Comparison of ENCODE assay signal across 8 cellular contexts in the genomic region with DNA sequence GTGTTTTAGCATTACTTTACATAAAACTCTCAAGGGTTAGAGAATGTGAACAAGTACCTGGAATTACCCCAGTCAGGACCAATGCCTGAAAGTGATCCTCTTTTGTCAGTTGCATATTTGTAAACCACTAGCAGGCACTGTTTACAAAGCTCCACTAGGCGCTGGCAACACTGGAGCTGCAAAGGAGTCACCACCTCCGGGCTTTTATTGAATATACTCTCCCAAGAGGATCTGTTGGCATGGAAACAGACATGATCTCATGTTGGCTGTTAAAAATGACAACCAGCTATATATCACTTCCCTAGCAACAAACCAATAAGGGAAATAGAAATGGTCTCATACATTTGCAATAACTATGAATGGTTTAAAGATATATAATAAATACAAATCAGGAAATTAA.
DNase-seq lines count a peak whose midpoint lies in the region; ATAC-seq and TF ChIP-seq lines count a peak whose summit lies in the region.

No MANE protein-coding gene starts in this region.

- DNase-seq in AG09319 (ENCODE audit: extremely low read depth, low read depth): no peak
- DNase-seq in HCT116 (ENCODE audit: low read depth, low spot score): peak; percentile 24
- peak; percentile 2 for DNase-seq in OCI-LY7 (ENCODE audit: low spot score)
- DNase-seq in foreskin fibroblast: peak; percentile 36 to 63
- DNase-seq in stimulated activated CD4-positive, alpha-beta T cell treated with anti-CD3 and anti-CD28 coated beads, Interleukin-2, amount 100 ng/mL, for 48 hours: no peak
- no peak for DNase-seq in anterior cingulate cortex (lab: John Stamatoyannopoulos, UW)
- no peak for DNase-seq in NCI-H524 (lab: John Stamatoyannopoulos, UW)

- H3K9me3 ChIP-seq in HCT116 (ENCODE audit: control insufficient read depth in 1 of 2, insufficient read depth in 1 of 2, low read depth in 1 of 2, low read length in 2 of 2) (no peaks in the 10 kb centered on the region), OCI-LY7 (ENCODE audit: low read length) (no peaks in the 10 kb centered on the region)

- H3K36me3 ChIP-seq in HCT116 (ENCODE audit: control insufficient read depth in 1 of 2, insufficient read depth in 2 of 2, low read length in 2 of 2) (no peaks in the 10 kb centered on the region), OCI-LY7 (ENCODE audit: insufficient read depth, low read length) (no peaks in the 10 kb centered on the region)

- H3K27me3 ChIP-seq in HCT116 (ENCODE audit: insufficient read depth, low read length): no peaks in the 10 kb centered on the region

- ATAC-seq in HCT116 (peak; percentile 82), GM19395 (IDR thresholded peaks at IDR 0.05; ENCODE audit: unreplicated experiment) (no peak)

- H3K4me1 ChIP-seq in HCT116 (ENCODE audit: control insufficient read depth in 1 of 2, insufficient read depth in 2 of 2, low read length in 2 of 2) (no peaks in the 10 kb centered on the region), OCI-LY7 (ENCODE audit: insufficient read depth, low read length, poor library complexity, severe bottlenecking) (no peaks in the 10 kb centered on the region)

- H3K9me2 ChIP-seq in HCT116 (ENCODE audit: insufficient read depth) (no peaks in the 10 kb centered on the region), OCI-LY7 (ENCODE audit: insufficient read depth, low read length) (no peaks in the 10 kb centered on the region)

- H3K9ac ChIP-seq in HCT116 (ENCODE audit: low read length): no peak overlapping the region

- BruUV-seq in HCT116 (replicated peaks; lab: Mats Ljungman, UMichigan): no TSS peak
- BruUV-seq in OCI-LY7 (replicated peaks; lab: Mats Ljungman, UMichigan): no TSS peak

- CTCF ChIA-PET in HCT116 (lab: Charles Lee): interaction anchor here (0.5 kb wide), 1 partner anchor 26 kb away, joined by 3 read pairs; no protein-coding TSS in a partner anchor
- CTCF ChIA-PET in OCI-LY7 (lab: Charles Lee; ENCODE audit: unreplicated experiment): no interaction called here

- no peak overlapping the region for H2AFZ ChIP-seq in HCT116 (ENCODE audit: low read depth, low read length, poor library complexity, severe bottlenecking)
- no peak overlapping the region for H2AFZ ChIP-seq in OCI-LY7 (ENCODE audit: low read length)

- intact Hi-C loops in HCT116 (cut with micrococcal nuclease): no loop called here
- intact Hi-C loops in OCI-LY7 (cut with micrococcal nuclease; ENCODE audit: unreplicated experiment): no loop called here

- TF ChIP-seq POLR2A in HCT116 (IDR thresholded peaks at IDR 0.05; ENCODE audit: borderline replicate concordance, extremely low read depth, insufficient read depth, insufficient read length): no peak

- H4K20me1 ChIP-seq in HCT116 (ENCODE audit: insufficient read depth) (no peaks in the 10 kb centered on the region), OCI-LY7 (ENCODE audit: insufficient read depth, low read length) (no peaks in the 10 kb centered on the region)

- RAD21 ChIA-PET in HCT116 (lab: Charles Lee; ENCODE audit: low non-redundant PET in 1 of 2, low total read pairs in 2 of 2, uncharacterized antibody in 2 of 2, unreplicated experiment in 2 of 2): interaction anchor here in 1 of 2 experiments (0.6 kb wide), 1 partner anchor 33 kb away, joined by 3 read pairs; no protein-coding TSS in a partner anchor

- TF ChIP-seq CTCF in AG09319 (IDR thresholded peaks at IDR 0.05; ENCODE audit: low read depth, low read length): peak; percentile 7
- peak; percentile 8 to 51 (median 37); a peak in 4 of 6 replicates for TF ChIP-seq CTCF in HCT116 (IDR thresholded peaks at IDR 0.05 in 2 of 3, conservative IDR thresholded peaks at IDR 0.05 in 1 of 3; ENCODE audit: borderline replicate concordance in 1 of 3, insufficient read depth in 1 of 3, low read depth in 2 of 3, low read length in 2 of 3)
- no peak for TF ChIP-seq CTCF in OCI-LY7 (conservative IDR thresholded peaks at IDR 0.05; ENCODE audit: low read length)
- TF ChIP-seq CTCF in foreskin fibroblast (IDR thresholded peaks at IDR 0.05; ENCODE audit: low read depth, low read length): peak; percentile 30

- POLR2A ChIA-PET in HCT116 (lab: Charles Lee): no interaction called here
- POLR2A ChIA-PET in OCI-LY7 (lab: Charles Lee): no interaction called here

- H3K4me2 ChIP-seq in HCT116 (ENCODE audit: low read length): no peak overlapping the region
- H3K4me2 ChIP-seq in OCI-LY7 (ENCODE audit: low read length): no peak overlapping the region

- H3K27ac ChIP-seq in HCT116 (ENCODE audit: low read depth, low read length) (no peak overlapping the region), OCI-LY7 (ENCODE audit: low read depth, low read length, poor library complexity, severe bottlenecking) (no peak overlapping the region)

- H3K79me2 ChIP-seq in HCT116 (ENCODE audit: insufficient read depth, low read length): no peaks in the 10 kb centered on the region
- no peaks in the 10 kb centered on the region for H3K79me2 ChIP-seq in OCI-LY7 (ENCODE audit: insufficient read depth, low read depth, low read length)

- H3K4me3 ChIP-seq in HCT116 (replicated peaks in 1 of 2; ENCODE audit: low read depth in 1 of 2, low read length in 2 of 2) (no peak overlapping the region), OCI-LY7 (ENCODE audit: low read depth, low read length, poor library complexity, severe bottlenecking) (no peak overlapping the region), foreskin fibroblast (ENCODE audit: low read depth in 1 of 2, low read length in 2 of 2) (no peak overlapping the region)

- peak; percentile 34; the same call in 1 of the 2 replicates for TF ChIP-seq RAD21 in HCT116 (IDR thresholded peaks at IDR 0.05; ENCODE audit: low read depth)

TF ChIP-seq in HCT116, 20 proteins besides CTCF, POLR2A, EP300 and RAD21:
- TF ChIP-seq SIN3A (IDR thresholded peaks at IDR 0.05; ENCODE audit: low read depth) (no peak), SP1 (IDR thresholded peaks at IDR 0.05; ENCODE audit: low read depth) (no peak), FOSL1 (IDR thresholded peaks at IDR 0.05; ENCODE audit: low read depth) (no peak), JUND (IDR thresholded peaks at IDR 0.05) (no peak), EGR1 (IDR thresholded peaks at IDR 0.05; ENCODE audit: low read depth) (no peak), ZNF274 (IDR thresholded peaks at IDR 0.05; ENCODE audit: low read depth, low read length) (no peak), EZH2 (IDR thresholded peaks at IDR 0.05) (no peak), TCF7L2 (IDR thresholded peaks at IDR 0.05; ENCODE audit: borderline replicate concordance, extremely low read depth, insufficient read depth, insufficient read length) (no peak), EZH2phosphoT487 (IDR thresholded peaks at IDR 0.05; ENCODE audit: borderline replicate concordance) (no peak)
- TF ChIP-seq, protein P1, sequence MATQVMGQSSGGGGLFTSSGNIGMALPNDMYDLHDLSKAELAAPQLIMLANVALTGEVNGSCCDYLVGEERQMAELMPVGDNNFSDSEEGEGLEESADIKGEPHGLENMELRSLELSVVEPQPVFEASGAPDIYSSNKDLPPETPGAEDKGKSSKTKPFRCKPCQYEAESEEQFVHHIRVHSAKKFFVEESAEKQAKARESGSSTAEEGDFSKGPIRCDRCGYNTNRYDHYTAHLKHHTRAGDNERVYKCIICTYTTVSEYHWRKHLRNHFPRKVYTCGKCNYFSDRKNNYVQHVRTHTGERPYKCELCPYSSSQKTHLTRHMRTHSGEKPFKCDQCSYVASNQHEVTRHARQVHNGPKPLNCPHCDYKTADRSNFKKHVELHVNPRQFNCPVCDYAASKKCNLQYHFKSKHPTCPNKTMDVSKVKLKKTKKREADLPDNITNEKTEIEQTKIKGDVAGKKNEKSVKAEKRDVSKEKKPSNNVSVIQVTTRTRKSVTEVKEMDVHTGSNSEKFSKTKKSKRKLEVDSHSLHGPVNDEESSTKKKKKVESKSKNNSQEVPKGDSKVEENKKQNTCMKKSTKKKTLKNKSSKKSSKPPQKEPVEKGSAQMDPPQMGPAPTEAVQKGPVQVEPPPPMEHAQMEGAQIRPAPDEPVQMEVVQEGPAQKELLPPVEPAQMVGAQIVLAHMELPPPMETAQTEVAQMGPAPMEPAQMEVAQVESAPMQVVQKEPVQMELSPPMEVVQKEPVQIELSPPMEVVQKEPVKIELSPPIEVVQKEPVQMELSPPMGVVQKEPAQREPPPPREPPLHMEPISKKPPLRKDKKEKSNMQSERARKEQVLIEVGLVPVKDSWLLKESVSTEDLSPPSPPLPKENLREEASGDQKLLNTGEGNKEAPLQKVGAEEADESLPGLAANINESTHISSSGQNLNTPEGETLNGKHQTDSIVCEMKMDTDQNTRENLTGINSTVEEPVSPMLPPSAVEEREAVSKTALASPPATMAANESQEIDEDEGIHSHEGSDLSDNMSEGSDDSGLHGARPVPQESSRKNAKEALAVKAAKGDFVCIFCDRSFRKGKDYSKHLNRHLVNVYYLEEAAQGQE (IDR thresholded peaks at IDR 0.05; ENCODE audit: low read depth): no peak

Comparison
In these comparisons a context has a peak if more than half of its experiments do, and no peak if none do; other contexts are left out.
1. DNase-seq: peak in HCT116 (single experiment), OCI-LY7 (single experiment) and foreskin fibroblast (2 of 2); none in AG09319 (single experiment), stimulated activated CD4-positive, alpha-beta T cell treated with anti-CD3 and anti-CD28 coated beads, Interleukin-2, amount 100 ng/mL, for 48 hours (0 of 2), anterior cingulate cortex (0 of 58) and NCI-H524 (0 of 2).